In the genomic region with DNA sequence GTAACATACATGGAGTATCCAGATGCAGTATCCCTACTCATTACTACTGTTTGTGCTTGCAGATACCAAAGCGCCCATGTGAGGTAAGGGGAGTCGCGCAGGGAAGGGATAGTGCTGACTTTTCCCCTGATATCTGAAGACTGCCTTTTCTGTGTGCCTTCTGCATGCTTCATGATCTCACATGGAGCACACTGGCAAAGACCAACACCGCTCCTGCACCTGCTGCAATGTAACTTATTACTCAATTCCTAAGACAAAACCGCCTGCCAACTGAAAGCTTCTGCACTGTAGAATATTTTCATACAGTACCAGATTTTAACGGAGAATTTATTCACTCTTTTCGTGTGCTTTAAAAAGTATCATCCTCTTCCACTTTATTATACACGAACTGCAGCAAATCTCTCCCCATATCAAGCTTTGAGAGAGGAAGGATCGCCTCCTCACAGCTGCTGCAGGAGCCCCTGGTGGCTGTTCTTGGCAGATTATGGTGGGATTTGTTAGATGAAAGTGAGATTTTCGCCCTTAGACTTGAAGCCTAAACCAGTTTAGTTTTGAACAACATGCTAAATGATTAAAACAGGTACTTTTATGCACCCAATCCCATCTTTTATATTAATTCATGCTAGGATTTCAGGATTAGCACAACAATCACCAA, we compare ENCODE assay signal across 15 cellular contexts.
DNase-seq lines count a peak whose midpoint lies in the region; ATAC-seq, FAIRE-seq and TF ChIP-seq lines count a peak whose summit lies in the region.
"Had no signal": no experiment of that assay in that cellular context is flagged by ENCODE, and none has a peak within 500 bp of the region (broad histone marks: within the 10 kb centered on the region; RNA-seq: fewer than 3 reads in every experiment).

No MANE protein-coding gene starts in this region.

- ATAC-seq in HepG2 (no peak), GM18517 (IDR thresholded peaks at IDR 0.05; ENCODE audit: unreplicated experiment) (no peak)
- ATAC-seq: mucosa of descending colon had no signal

- H3K9ac ChIP-seq in liver (ENCODE audit: low read depth in 1 of 2, low read length in 2 of 2): no peak overlapping the region
- H3K9ac ChIP-seq in HepG2 (ENCODE audit: insufficient read depth, low read depth, low read length): no peak overlapping the region

- no peak for FAIRE-seq in HepG2 (lab: Jason Lieb, UNC)

- CTCF ChIA-PET in HepG2 (lab: Yijun Ruan, JAX; ENCODE audit: low intra/inter-chr PET ratio, low total read pairs): no interaction called here

- BruUV-seq in HepG2 (replicated peaks; lab: Mats Ljungman, UMichigan): no TSS peak

- intact Hi-C loops in HepG2 (cut with micrococcal nuclease; ENCODE audit: unreplicated experiment): no loop called here

- H3K4me1 Mint-ChIP-seq in type B pancreatic cell (ENCODE audit: unreplicated experiment): peaks cover 18% of the 10 kb centered on the region

- H3K4me3 Mint-ChIP-seq in type B pancreatic cell: no peak overlapping the region
- H3K4me3 Mint-ChIP-seq: dendritic cell treated with granulocyte-macrophage colony-stimulating factor and Interleukin-4, amounts not matched to agents 40 ng/mL and 50 ng/mL, for 4 days had no signal

- H3K4me1 ChIP-seq in liver (ENCODE audit: control insufficient read depth in 4 of 4, insufficient read depth in 4 of 4, low read length in 3 of 4) (no peaks in the 10 kb centered on the region), HepG2 (ENCODE audit: insufficient read depth, low read length) (peaks cover 10% of the 10 kb centered on the region)

- no peaks in the 10 kb centered on the region for H3K79me2 ChIP-seq in HepG2 (ENCODE audit: insufficient read depth, low read length)

- 90% methylated on average over 10 of the region's 10 CpGs for WGBS in liver
- WGBS in HepG2 (ENCODE audit: low lambda C conversion rate): 96% methylated on average over 10 of the region's 10 CpGs

- H3K4me2 ChIP-seq in HepG2 (ENCODE audit: low read depth, low read length): no peak overlapping the region

- POLR2A ChIA-PET in HepG2 (lab: Yijun Ruan, JAX): no interaction called here

- H3K27me3 ChIP-seq in liver (ENCODE audit: control insufficient read depth in 4 of 4, insufficient read depth in 4 of 4, low read length in 3 of 4) (no peaks in the 10 kb centered on the region), HepG2 (ENCODE audit: control insufficient read depth in 1 of 2, insufficient read depth in 2 of 2, low read length in 2 of 2) (no peaks in the 10 kb centered on the region), WERI-Rb-1 (ENCODE audit: insufficient read depth, low read depth, severe bottlenecking) (no peaks in the 10 kb centered on the region)
- H3K27me3 ChIP-seq: SJSA1 had no signal

- TF ChIP-seq POLR2A in HepG2 (IDR thresholded peaks at IDR 0.05; ENCODE audit: insufficient read depth in 1 of 2, low read depth in 2 of 2, low read length in 2 of 2): no peak

- no peaks in the 10 kb centered on the region for H3K27me3 Mint-ChIP-seq in type B pancreatic cell
- H3K27me3 Mint-ChIP-seq: dendritic cell treated with granulocyte-macrophage colony-stimulating factor and Interleukin-4, amounts not matched to agents 40 ng/mL and 50 ng/mL, for 4 days had no signal

- H3K4me3 ChIP-seq in liver (ENCODE audit: low read depth in 1 of 3, low read length in 3 of 3) (no peak overlapping the region), HepG2 (replicated peaks in 1 of 3; ENCODE audit: insufficient read depth in 1 of 3, low read depth in 2 of 3, low read length in 3 of 3) (no peak overlapping the region), WERI-Rb-1 (ENCODE audit: low read depth, low read length) (no peak overlapping the region), fibroblast of mammary gland (ENCODE audit: control insufficient read depth, low read depth, low read length) (no peak overlapping the region)
- H3K4me3 ChIP-seq: mucosa of descending colon, SJSA1 had no signal

- TF ChIP-seq RAD21 in liver (IDR thresholded peaks at IDR 0.05): no peak
- TF ChIP-seq RAD21 in HepG2 (CRISPR knock-in tag; IDR thresholded peaks at IDR 0.05): no peak

- no peaks in the 10 kb centered on the region for H3K36me3 ChIP-seq in liver (ENCODE audit: control insufficient read depth in 4 of 4, insufficient read depth in 3 of 4, low read depth in 1 of 4, low read length in 3 of 4)
- 0 out of 5 replicates have a peak, but pooled peaks cover 0 to 2% of the 10 kb centered on the region in 2 experiments for H3K36me3 ChIP-seq in HepG2 (replicated peaks in 1 of 2; ENCODE audit: control insufficient read depth in 1 of 2, insufficient read depth in 2 of 2, low read length in 2 of 2)
- H3K36me3 ChIP-seq in WERI-Rb-1: no peaks in the 10 kb centered on the region

- no peak overlapping the region for H3K27ac ChIP-seq in liver (ENCODE audit: low read depth in 1 of 2, low read length in 2 of 2)
- no peak overlapping the region for H3K27ac ChIP-seq in HepG2 (ENCODE audit: extremely low read length, insufficient read depth, low read length)
- no peak overlapping the region for H3K27ac ChIP-seq in WERI-Rb-1
- H3K27ac ChIP-seq: SJSA1, VCaP had no signal

- no peaks in the 10 kb centered on the region for H4K20me1 ChIP-seq in HepG2 (ENCODE audit: insufficient read depth, low read length)

- no peak for TF ChIP-seq EP300 in HepG2 (IDR thresholded peaks at IDR 0.05; ENCODE audit: low read depth in 2 of 2, low read length in 2 of 2)
- TF ChIP-seq EP300 in HepG2 (CRISPR knock-in tag; IDR thresholded peaks at IDR 0.05; ENCODE audit: borderline replicate concordance): no peak

- H3K9me3 Mint-ChIP-seq in type B pancreatic cell: no peaks in the 10 kb centered on the region
- H3K9me3 Mint-ChIP-seq: dendritic cell treated with granulocyte-macrophage colony-stimulating factor and Interleukin-4, amounts not matched to agents 40 ng/mL and 50 ng/mL, for 4 days had no signal

- no peak overlapping the region for H2AFZ ChIP-seq in HepG2 (ENCODE audit: low read length)

- TF ChIP-seq CTCF in liver (IDR thresholded peaks at IDR 0.05; ENCODE audit: low read depth, low read length, missing input control) (peak; percentile 1), HepG2 (CRISPR knock-in tag; IDR thresholded peaks at IDR 0.05) (no peak), WERI-Rb-1 (IDR thresholded peaks at IDR 0.05; ENCODE audit: low read depth, low read length) (peak; percentile 36; the same call in 1 of the 2 replicates), fibroblast of mammary gland (conservative IDR thresholded peaks at IDR 0.05; ENCODE audit: control insufficient read depth, insufficient read depth, low read depth, low read length) (peak; percentile 3), type B pancreatic cell (conservative IDR thresholded peaks at IDR 0.05) (peak; percentile 50)

- H3K36me3 Mint-ChIP-seq in type B pancreatic cell: peaks cover 12% of the 10 kb centered on the region

- H3K9me3 ChIP-seq in liver (ENCODE audit: control insufficient read depth in 4 of 4, low read length in 3 of 4): no peaks in the 10 kb centered on the region
- H3K9me3 ChIP-seq in HepG2 (ENCODE audit: low read length): no peaks in the 10 kb centered on the region
- H3K9me3 ChIP-seq in WERI-Rb-1 (ENCODE audit: severe bottlenecking): no peaks in the 10 kb centered on the region
- H3K9me3 ChIP-seq: mucosa of descending colon, SJSA1 had no signal

- no peak overlapping the region for H3K27ac Mint-ChIP-seq in type B pancreatic cell
- H3K27ac Mint-ChIP-seq: dendritic cell treated with granulocyte-macrophage colony-stimulating factor and Interleukin-4, amounts not matched to agents 40 ng/mL and 50 ng/mL, for 4 days had no signal

- DNase-seq in HepG2 (ENCODE audit: low spot score) (no peak), WERI-Rb-1 (peak; percentile 24), fibroblast of mammary gland (ENCODE audit: low read depth) (no peak), type B pancreatic cell (ENCODE audit: extremely low spot score, unreplicated experiment) (no peak), NCI-H446 (lab: John Stamatoyannopoulos, UW) (no peak), G401 (ENCODE audit: low spot score) (no peak)
- DNase-seq: activated CD8-positive, alpha-beta memory T cell treated with anti-CD3 and anti-CD28 coated beads, Interleukin-2, amount 50 U/mL, for 48 hours; foreskin melanocyte; mucosa of descending colon; NCI-H2081 treated with DMSO at 0.1 percent for 48 hours had no signal

- in situ Hi-C loops in HepG2 (cut with HindIII; ENCODE audit: extremely low pct_ligation_motif_present, low pct_unique_long_range_greater_than_20kb): no loop called here
- in situ Hi-C loops in G401 (cut with HindIII; ENCODE audit: low sequenced_read_pairs): no loop called here

TF ChIP-seq in liver, 16 proteins besides CTCF, POLR2A, EP300 and RAD21 (continues in another document):
- TF ChIP-seq, protein P1, sequence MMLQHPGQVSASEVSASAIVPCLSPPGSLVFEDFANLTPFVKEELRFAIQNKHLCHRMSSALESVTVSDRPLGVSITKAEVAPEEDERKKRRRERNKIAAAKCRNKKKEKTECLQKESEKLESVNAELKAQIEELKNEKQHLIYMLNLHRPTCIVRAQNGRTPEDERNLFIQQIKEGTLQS (IDR thresholded peaks at IDR 0.05): no peak
- no peak for TF ChIP-seq YY1 (IDR thresholded peaks at IDR 0.05)
- TF ChIP-seq HNF4G (IDR thresholded peaks at IDR 0.05): no peak
- TF ChIP-seq TAF1 (conservative IDR thresholded peaks at IDR 0.05): no peak

TF ChIP-seq in HepG2, 621 proteins besides CTCF, POLR2A, EP300 and RAD21 (continues in another document):
- TF ChIP-seq ZNF451 (CRISPR knock-in tag; IDR thresholded peaks at IDR 0.05) (no peak), LRRFIP1 (CRISPR knock-in tag; conservative IDR thresholded peaks at IDR 0.05) (no peak), PHF8 (CRISPR knock-in tag; IDR thresholded peaks at IDR 0.05) (no peak), ELF3 (CRISPR knock-in tag; IDR thresholded peaks at IDR 0.05) (no peak)
